Comparison of ENCODE assay signal across 8 cellular contexts in the genomic region with DNA sequence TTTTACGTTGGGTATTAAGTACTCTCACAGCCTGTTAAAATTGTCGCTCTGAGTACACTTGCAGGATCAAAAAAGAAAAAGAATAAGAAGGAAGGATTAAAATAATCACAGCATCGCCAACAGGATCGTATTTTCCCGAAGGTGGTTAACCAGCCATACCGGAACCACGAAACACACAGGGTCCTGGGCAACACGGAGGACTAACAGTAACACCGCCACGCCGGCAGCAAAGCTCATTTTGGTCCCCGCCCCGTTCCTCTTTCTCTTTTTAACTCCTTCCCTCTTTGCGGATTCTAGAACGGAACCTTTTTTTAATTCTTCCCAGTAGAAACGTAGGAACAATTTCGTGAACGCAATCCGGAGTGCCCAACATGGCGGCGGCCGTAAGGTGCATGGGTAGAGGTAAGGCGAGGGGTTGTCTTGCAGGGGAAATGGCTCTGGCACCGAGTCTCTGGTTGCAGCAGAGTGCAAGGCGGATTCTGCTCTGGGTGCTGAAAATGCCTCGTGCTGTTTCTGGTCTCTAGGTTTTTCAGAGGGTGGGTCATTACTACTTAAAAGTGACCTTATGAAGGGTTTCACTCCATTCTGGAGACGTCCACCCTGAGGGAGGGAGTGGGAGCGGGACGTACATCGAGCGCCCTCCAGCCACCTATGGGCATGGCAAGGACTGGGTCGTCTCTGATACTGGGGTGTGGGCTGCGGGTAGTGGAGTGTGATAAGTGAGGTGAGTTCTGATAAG.
DNase-seq lines count a peak whose midpoint lies in the region; ATAC-seq and TF ChIP-seq lines count a peak whose summit lies in the region.

A gene (plus strand): TSS at position 353 of the 739 bp plus-strand sequence. CDS start 19 bp downstream, at position 372.

- H3K4me3 ChIP-seq in AG09309 (ENCODE audit: control insufficient read depth, low read depth, low read length), result peak within 1 kb of the TSS; percentile 93

- TF ChIP-seq CTCF in AG09309 (IDR thresholded peaks at IDR 0.05; ENCODE audit: control insufficient read depth, insufficient read depth, low read depth, low read length, missing control alignments), result peak; percentile 6

- peak; percentile 83 for DNase-seq in AG09309 (ENCODE audit: low read depth)
- DNase-seq in NCI-H446 treated with DMSO at 0.1 percent for 48 hours (lab: John Stamatoyannopoulos, UW), result peak; percentile 92
- DNase-seq in cerebellar cortex (ENCODE audit: low spot score), result peak; percentile 97
- DNase-seq in islet precursor cell, result peak; percentile 93
- DNase-seq in stimulated activated CD4-positive, alpha-beta T cell treated with anti-CD3 and anti-CD28 coated beads, Interleukin-12 subunit alpha, Interleukin-12 subunit beta, amount 100 ng/mL, for 48 hours (ENCODE audit: low read depth in 2 of 3, low spot score in 1 of 3), result peak; percentile 81 to 87 (median 86)

- peak; percentile 81 for ATAC-seq in GM19035 (IDR thresholded peaks at IDR 0.05; ENCODE audit: unreplicated experiment)
- ATAC-seq in HG03354 (IDR thresholded peaks at IDR 0.05; ENCODE audit: poor library complexity, severe bottlenecking, unreplicated experiment), result peak; percentile 85
- peak; percentile 79 to 81 for ATAC-seq in activated CD4-positive, CD25-positive, alpha-beta regulatory T cell treated with anti-CD3 and anti-CD28 coated beads, Interleukin-2, amount 50 U/mL, for 24 hours

Comparison
In these comparisons a context has a peak if more than half of its experiments do, and no peak if none do; other contexts are left out.
1. Peak in every context shown above with its lines: DNase-seq, ATAC-seq and H3K4me3 ChIP-seq.